ENCODE assay signal across 22 cellular contexts in the genomic region with DNA sequence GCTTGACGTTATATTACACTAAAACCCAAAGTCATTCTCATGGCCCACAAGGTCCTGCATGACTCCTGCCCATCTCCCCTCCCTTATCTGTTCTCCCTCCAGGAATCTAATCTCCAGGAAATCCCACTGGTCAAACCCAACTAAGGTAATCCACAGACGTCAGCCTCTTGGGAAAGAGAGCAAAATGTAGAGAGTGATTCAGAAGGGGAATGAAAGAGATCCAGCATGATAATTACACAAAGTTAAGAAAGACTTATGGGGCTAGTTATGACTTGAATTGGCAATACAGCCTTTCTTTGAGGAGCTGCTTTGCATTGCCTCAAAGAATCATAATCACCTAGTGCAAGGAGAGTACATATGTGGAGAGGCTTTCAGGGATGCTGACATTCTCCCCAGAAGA.
"Had no signal": no experiment of that assay in that cellular context is flagged by ENCODE, and none has a peak within 500 bp of the region (broad histone marks: within the 10 kb centered on the region; RNA-seq: fewer than 3 reads in every experiment).

No MANE protein-coding gene starts in this region.

- H2AFZ ChIP-seq: hepatocyte had no signal

- DNase-seq: caudate nucleus; colonic mucosa; dorsolateral prefrontal cortex; effector CD8-positive, alpha-beta T cell; head of caudate nucleus; left colon; left ventricle myocardium superior; natural killer cell; nucleus accumbens; ovary; sigmoid colon; stimulated activated CD4-positive, alpha-beta T cell treated with anti-CD3 and anti-CD28 coated beads, Interleukin-2, amount 100 ng/mL, for 24 hours; stimulated activated CD4-positive, alpha-beta T cell treated with anti-CD3 and anti-CD28 coated beads, Interleukin-4, amount 100 ng/mL, for 4 hours; stimulated activated naive B cell treated with anti-CD40 and anti-IgM and Interleukin-4, amounts not matched to agents 10 μg/mL and 1 μg/mL and 100 μg/mL, for 72 hours; stimulated activated naive CD8-positive, alpha-beta T cell treated with anti-CD3 and anti-CD28 coated beads, Interleukin-15, amount 100 ng/mL, for 72 hours; testis had no signal

- H3K4me1 Mint-ChIP-seq: natural killer cell; neural crest cell; stimulated activated naive B cell treated with anti-CD40 and anti-IgM and Interleukin-4, amounts not matched to agents 10 μg/mL and 1 μg/mL and 100 μg/mL, for 72 hours; stimulated activated naive CD8-positive, alpha-beta T cell treated with anti-CD3 and anti-CD28 coated beads, Interleukin-15, amount 100 ng/mL, for 72 hours had no signal

- H3K4me3 ChIP-seq: colonic mucosa, dorsolateral prefrontal cortex, hepatocyte, lung, ovary, right atrium auricular region, sigmoid colon, skin epidermis, testis, tibial nerve had no signal

- H3K27ac ChIP-seq: colonic mucosa, dorsolateral prefrontal cortex, hepatocyte, ovary, right atrium auricular region, sigmoid colon, skin epidermis, testis, tibial nerve had no signal

- H3K36me3 ChIP-seq: colonic mucosa, ovary, right atrium auricular region, sigmoid colon, tibial nerve had no signal

- H3K4me1 ChIP-seq: colonic mucosa, right atrium auricular region, sigmoid colon, testis, tibial nerve had no signal

- H3K9me3 ChIP-seq: colonic mucosa, ovary, right atrium auricular region, sigmoid colon, testis, tibial nerve had no signal

- H3K4me3 Mint-ChIP-seq: natural killer cell; neural crest cell; stimulated activated naive B cell treated with anti-CD40 and anti-IgM and Interleukin-4, amounts not matched to agents 10 μg/mL and 1 μg/mL and 100 μg/mL, for 72 hours; stimulated activated naive CD8-positive, alpha-beta T cell treated with anti-CD3 and anti-CD28 coated beads, Interleukin-15, amount 100 ng/mL, for 72 hours had no signal

- ATAC-seq: left colon; left ventricle myocardium superior; natural killer cell; stimulated activated naive B cell treated with anti-CD40 and anti-IgM and Interleukin-4, amounts not matched to agents 10 μg/mL and 1 μg/mL and 100 μg/mL, for 72 hours; stimulated activated naive CD8-positive, alpha-beta T cell treated with anti-CD3 and anti-CD28 coated beads, Interleukin-15, amount 100 ng/mL, for 72 hours had no signal

- H3K79me2 ChIP-seq: hepatocyte had no signal

- H3K36me3 Mint-ChIP-seq: natural killer cell; stimulated activated naive B cell treated with anti-CD40 and anti-IgM and Interleukin-4, amounts not matched to agents 10 μg/mL and 1 μg/mL and 100 μg/mL, for 72 hours had no signal

- H3K27ac Mint-ChIP-seq: natural killer cell; stimulated activated naive B cell treated with anti-CD40 and anti-IgM and Interleukin-4, amounts not matched to agents 10 μg/mL and 1 μg/mL and 100 μg/mL, for 72 hours; stimulated activated naive CD8-positive, alpha-beta T cell treated with anti-CD3 and anti-CD28 coated beads, Interleukin-15, amount 100 ng/mL, for 72 hours had no signal

- H3K27me3 Mint-ChIP-seq: stimulated activated naive CD8-positive, alpha-beta T cell treated with anti-CD3 and anti-CD28 coated beads, Interleukin-15, amount 100 ng/mL, for 72 hours had no signal

- H3K4me2 ChIP-seq: hepatocyte had no signal

- H3K9me3 Mint-ChIP-seq: stimulated activated naive B cell treated with anti-CD40 and anti-IgM and Interleukin-4, amounts not matched to agents 10 μg/mL and 1 μg/mL and 100 μg/mL, for 72 hours; stimulated activated naive CD8-positive, alpha-beta T cell treated with anti-CD3 and anti-CD28 coated beads, Interleukin-15, amount 100 ng/mL, for 72 hours had no signal

- H3K27me3 ChIP-seq: colonic mucosa, dorsolateral prefrontal cortex, ovary, right atrium auricular region, sigmoid colon, testis, tibial nerve had no signal
